In the genomic region with DNA sequence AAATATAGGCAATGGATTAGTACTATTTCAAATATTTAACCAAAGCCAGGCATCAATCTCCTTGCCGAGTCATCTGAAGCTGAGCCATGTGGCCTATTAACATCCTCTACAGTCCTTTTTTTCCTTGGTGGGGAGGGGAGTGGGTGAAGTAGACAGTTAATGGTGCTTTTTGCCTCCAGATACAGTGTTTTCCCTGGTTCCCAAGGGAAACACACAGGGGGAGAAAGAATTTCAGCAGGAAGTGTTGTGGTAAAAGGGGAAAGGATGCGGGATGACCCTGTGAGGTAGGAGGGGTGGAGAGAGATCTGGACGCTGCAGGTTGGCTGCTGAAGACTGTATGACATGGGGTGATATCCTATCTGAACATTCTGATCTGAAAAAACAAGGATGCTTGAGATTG, we compare ENCODE assay signal across 1 cellular context.
TF ChIP-seq lines count a peak whose summit lies in the region.

No MANE protein-coding gene starts in this region.

TF ChIP-seq in K562, 482 proteins besides CTCF, POLR2A, EP300 and RAD21:
- TF ChIP-seq ARID1B (IDR thresholded peaks at IDR 0.05) (0 out of 2 replicates have a peak, but pooled peaks have one; percentile 18), GATAD2A (IDR thresholded peaks at IDR 0.05) (no peak), NFE2 (IDR thresholded peaks at IDR 0.05; ENCODE audit: low read depth) (peak; percentile 47; the same call in 1 of the 2 replicates), MAFF (IDR thresholded peaks at IDR 0.05; ENCODE audit: low read length) (no peak), SIN3B (IDR thresholded peaks at IDR 0.05; ENCODE audit: low read depth) (no peak), ZNF766 (CRISPR knock-in tag; conservative IDR thresholded peaks at IDR 0.05) (0 out of 2 replicates have a peak, but pooled peaks have one; percentile 42), ZNF347 (CRISPR knock-in tag; IDR thresholded peaks at IDR 0.05; ENCODE audit: low read depth) (no peak), CBFA2T3 (IDR thresholded peaks at IDR 0.05) (peak; percentile 60), TCF3 (CRISPR knock-in tag; IDR thresholded peaks at IDR 0.05) (0 out of 2 replicates have a peak, but pooled peaks have one; percentile 10), ZFPM2 (CRISPR knock-in tag; IDR thresholded peaks at IDR 0.05) (no peak), ZNF77 (CRISPR knock-in tag; IDR thresholded peaks at IDR 0.05) (no peak), HDAC1 (IDR thresholded peaks at IDR 0.05) (0 out of 4 replicates have a peak, but pooled peaks of 1 of the 2 experiments have one; percentile 15), RBM25 (IDR thresholded peaks at IDR 0.05; ENCODE audit: low read depth, low read length, severe bottlenecking) (no peak)
- TF ChIP-seq, protein P1, sequence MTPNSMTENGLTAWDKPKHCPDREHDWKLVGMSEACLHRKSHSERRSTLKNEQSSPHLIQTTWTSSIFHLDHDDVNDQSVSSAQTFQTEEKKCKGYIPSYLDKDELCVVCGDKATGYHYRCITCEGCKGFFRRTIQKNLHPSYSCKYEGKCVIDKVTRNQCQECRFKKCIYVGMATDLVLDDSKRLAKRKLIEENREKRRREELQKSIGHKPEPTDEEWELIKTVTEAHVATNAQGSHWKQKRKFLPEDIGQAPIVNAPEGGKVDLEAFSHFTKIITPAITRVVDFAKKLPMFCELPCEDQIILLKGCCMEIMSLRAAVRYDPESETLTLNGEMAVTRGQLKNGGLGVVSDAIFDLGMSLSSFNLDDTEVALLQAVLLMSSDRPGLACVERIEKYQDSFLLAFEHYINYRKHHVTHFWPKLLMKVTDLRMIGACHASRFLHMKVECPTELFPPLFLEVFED (CRISPR knock-in tag; conservative IDR thresholded peaks at IDR 0.05): 0 out of 2 replicates have a peak, but pooled peaks have one; percentile 44
TF ChIP-seq in K562: peak in this region for 7.
